Comparison of ENCODE assay signal across 23 cellular contexts in genomic region chr4:101074326-101074725, GRCh38.
A peak's percentile ranks its signal among the peaks of the same experiment; 100 is the strongest.
DNase-seq lines count a peak whose midpoint lies in the region; ATAC-seq and TF ChIP-seq lines count a peak whose summit lies in the region.
"Had no signal": no experiment of that assay in that cellular context is flagged by ENCODE, and none has a peak within 500 bp of the region (broad histone marks: within the 10 kb centered on the region; RNA-seq: fewer than 3 reads in every experiment).

No MANE protein-coding gene starts in this region.

- ATAC-seq in GM18520 (IDR thresholded peaks at IDR 0.05; ENCODE audit: unreplicated experiment), result no peak
- ATAC-seq: GM12878, HepG2, K562 had no signal

- intact Hi-C loops in stomach (cut with DNase I; ENCODE audit: low total_unique reads), result no loop called here

- H3K4me1 Mint-ChIP-seq in progenitor cell of endocrine pancreas (ENCODE audit: low read depth), result peaks cover 12% of the 10 kb centered on the region

- H3K27ac Mint-ChIP-seq in progenitor cell of endocrine pancreas, result no peak overlapping the region

- WGBS in stomach, 5 donors, result 90 to 99% (median 97%) methylated on average over 2 of the region's 2 CpGs

- no peaks in the 10 kb centered on the region for H3K9me3 Mint-ChIP-seq in progenitor cell of endocrine pancreas (ENCODE audit: low read depth)

- no peak for TF ChIP-seq CTCF in AG10803 (conservative IDR thresholded peaks at IDR 0.05; ENCODE audit: low read length)
- TF ChIP-seq CTCF in stomach (IDR thresholded peaks at IDR 0.05), result no peak
- TF ChIP-seq CTCF in progenitor cell of endocrine pancreas (IDR thresholded peaks at IDR 0.05; ENCODE audit: unreplicated experiment), result no peak

- H3K27me3 ChIP-seq in stomach, result no peaks in the 10 kb centered on the region
- H3K27me3 ChIP-seq in MG63, result no peaks in the 10 kb centered on the region
- H3K27me3 ChIP-seq: BE2C, SJCRH30 had no signal

- TF ChIP-seq POLR2A in stomach (IDR thresholded peaks at IDR 0.05), result no peak

- H3K4me3 ChIP-seq in AG10803 (ENCODE audit: low read length), result no peak overlapping the region
- no peak overlapping the region for H3K4me3 ChIP-seq in stomach
- no peak overlapping the region for H3K4me3 ChIP-seq in MG63
- H3K4me3 ChIP-seq: GM12878, K562, SJCRH30 had no signal

- no peak overlapping the region for H3K4me3 Mint-ChIP-seq in progenitor cell of endocrine pancreas (ENCODE audit: low read depth)

- no peaks in the 10 kb centered on the region for H3K27me3 Mint-ChIP-seq in progenitor cell of endocrine pancreas

- H3K36me3 ChIP-seq in stomach (peaks cover 0 to 10% (median 5%) of the 10 kb centered on the region in 4 donors), MG63 (no peaks in the 10 kb centered on the region)
- H3K36me3 ChIP-seq: BE2C, SJCRH30 had no signal

- peak; percentile 48 for DNase-seq in AG10803 (ENCODE audit: low read depth)
- DNase-seq in NCI-H446 (lab: John Stamatoyannopoulos, UW), result peak; percentile 58 to 81
- DNase-seq in cerebellar nuclear complex (lab: John Stamatoyannopoulos, UW), result peak; percentile 8 to 54
- DNase-seq in myocyte (ENCODE audit: low read depth), result peak; percentile 55
- no peak for DNase-seq in stomach
- no peak for DNase-seq in progenitor cell of endocrine pancreas (ENCODE audit: low spot score, unreplicated experiment)
- no peak for DNase-seq in MG63
- DNase-seq: BE2C, DMS79, H7, MM.1S, NCI-H1048, NCI-H1417 treated with DMSO at 0.1 percent for 48 hours, NCI-H2029, NCI-H226, NCI-H526, OCI-M1, SJCRH30 had no signal

- TF ChIP-seq EP300 in stomach (IDR thresholded peaks at IDR 0.05), result no peak

- peaks cover 2% of the 10 kb centered on the region for H3K36me3 Mint-ChIP-seq in progenitor cell of endocrine pancreas (ENCODE audit: insufficient read depth)

- H3K4me1 ChIP-seq in stomach, result no peaks in the 10 kb centered on the region
- H3K4me1 ChIP-seq: BE2C, SJCRH30 had no signal

- H3K9me3 ChIP-seq in stomach, result no peaks in the 10 kb centered on the region
- H3K9me3 ChIP-seq in MG63, result no peaks in the 10 kb centered on the region
- H3K9me3 ChIP-seq: BE2C, SJCRH30 had no signal

- no peak overlapping the region for H3K27ac ChIP-seq in stomach
- H3K27ac ChIP-seq: HL-60, SJCRH30 had no signal

Comparison
In these comparisons a context has a peak if more than half of its experiments do, and no peak if none do; other contexts are left out.
1. DNase-seq: peak in AG10803 (single experiment), NCI-H446 (2 of 2), cerebellar nuclear complex (2 of 2) and myocyte (single experiment); none in stomach (single experiment), progenitor cell of endocrine pancreas (single experiment) and MG63 (single experiment).